ENCODE assay signal across 11 cellular contexts in genomic region chr12:11863988-11864387, GRCh38.
DNase-seq lines count a peak whose midpoint lies in the region; ATAC-seq and TF ChIP-seq lines count a peak whose summit lies in the region.
"Had no signal": no experiment of that assay in that cellular context is flagged by ENCODE, and none has a peak within 500 bp of the region (broad histone marks: within the 10 kb centered on the region; RNA-seq: fewer than 3 reads in every experiment).

No MANE protein-coding gene starts in this region.

- H3K36me3 ChIP-seq in DND-41 (ENCODE audit: insufficient read depth, low read length) (peaks cover 81% of the 10 kb centered on the region), adrenal gland (replicated peaks in 1 of 2) (no peaks in the 10 kb centered on the region)

- no peak overlapping the region for H3K9ac ChIP-seq in DND-41 (ENCODE audit: low read depth, low read length)

- H3K4me1 Mint-ChIP-seq in effector memory CD8-positive, alpha-beta T cell (ENCODE audit: low read depth in 2 of 2) = peaks cover 0 to 10% of the 10 kb centered on the region in 2 donors

- H3K4me3 ChIP-seq in DND-41 (ENCODE audit: low read depth in 1 of 2, low read length in 2 of 2) (no peak overlapping the region), adrenal gland (peak overlapping the region in 1 of 4 donors; percentile 12), right cardiac atrium (ENCODE audit: low read length) (no peak overlapping the region)

- H4K20me1 ChIP-seq in DND-41 (ENCODE audit: insufficient read depth, low read length) = no peaks in the 10 kb centered on the region

- H3K27ac ChIP-seq in DND-41 (ENCODE audit: low read length) (0 out of 2 replicates have a peak overlapping the region, but pooled peaks have one; percentile 30), adrenal gland (peak overlapping the region; percentile 70 to 90 (median 76)), right cardiac atrium (ENCODE audit: low read length) (peak overlapping the region; percentile 77)

- H3K4me3 Mint-ChIP-seq in effector memory CD8-positive, alpha-beta T cell = no peak overlapping the region
- H3K4me3 Mint-ChIP-seq: type B pancreatic cell had no signal

- intact Hi-C loops in adrenal gland (cut with DNase I) (no loop called here), right cardiac atrium (cut with DNase I) (no loop called here), sciatic nerve (cut with DNase I) (no loop called here)

- peaks cover 46% of the 10 kb centered on the region for H3K79me2 ChIP-seq in DND-41 (ENCODE audit: insufficient read depth, low read length)

- ATAC-seq in DND-41 (ENCODE audit: insufficient read depth, low read depth) (no peak), right cardiac atrium (peak; percentile 89 to 96), sciatic nerve (peak; percentile 58)
- ATAC-seq in effector memory CD8-positive, alpha-beta T cell (replicated peaks) = no peak

- peaks cover 10% of the 10 kb centered on the region for H3K4me1 ChIP-seq in DND-41 (ENCODE audit: insufficient read depth, low read length)
- H3K4me1 ChIP-seq in adrenal gland (replicated peaks in 1 of 2) = peaks cover 21 to 40% of the 10 kb centered on the region in 2 donors
- H3K4me1 ChIP-seq in right cardiac atrium (ENCODE audit: control insufficient read depth, insufficient read depth, low read length) = peaks cover 22% of the 10 kb centered on the region

- H3K27me3 Mint-ChIP-seq in effector memory CD8-positive, alpha-beta T cell = no peaks in the 10 kb centered on the region
- H3K27me3 Mint-ChIP-seq: type B pancreatic cell had no signal

- no peak for TF ChIP-seq CTCF in DND-41 (IDR thresholded peaks at IDR 0.05; ENCODE audit: borderline replicate concordance, extremely low read depth, low read length, poor library complexity, severe bottlenecking)
- TF ChIP-seq CTCF in adrenal gland (IDR thresholded peaks at IDR 0.05) = no peak

- no peak for TF ChIP-seq POLR2A in adrenal gland (IDR thresholded peaks at IDR 0.05)

- H3K27ac Mint-ChIP-seq in effector memory CD8-positive, alpha-beta T cell = no peak overlapping the region

- H3K4me2 ChIP-seq in DND-41 (ENCODE audit: insufficient read depth, low read length) = no peak overlapping the region

- H2AFZ ChIP-seq in DND-41 (ENCODE audit: low read depth, low read length) = no peak overlapping the region

- H3K9me3 ChIP-seq in DND-41 (ENCODE audit: insufficient read depth, low read length, severe bottlenecking) (peaks cover 10% of the 10 kb centered on the region), adrenal gland (replicated peaks in 1 of 3) (peaks cover 0 to 8% (median 6%) of the 10 kb centered on the region in 3 donors), right cardiac atrium (ENCODE audit: control insufficient read depth, low read length) (no peaks in the 10 kb centered on the region)

- DNase-seq in DND-41 (no peak), adrenal gland (peak in 3 of 7 donors; percentile 17 to 30 (median 27)), right cardiac atrium (peak in 2 of 3 donors; percentile 28 to 51), sciatic nerve (ENCODE audit: low spot score) (no peak), SIG-M5 treated with dmso at 0.1 percent for 504 hours (lab: John Stamatoyannopoulos, UW; ENCODE audit: unreplicated experiment) (no peak), NCI-H1694 (lab: John Stamatoyannopoulos, UW) (no peak), NCI-H2196 (lab: John Stamatoyannopoulos, UW; ENCODE audit: unreplicated experiment) (no peak)
- no peak for DNase-seq in effector memory CD8-positive, alpha-beta T cell
- DNase-seq: activated CD4-positive, alpha-beta T cell treated with anti-CD3 and anti-CD28 coated beads, Interleukin-2, amount 50 U/mL, for 4 hours; NCI-H1417 treated with DMSO at 0.1 percent for 48 hours had no signal

- peaks cover 8% of the 10 kb centered on the region for H3K36me3 Mint-ChIP-seq in effector memory CD8-positive, alpha-beta T cell (ENCODE audit: insufficient read depth)

- H3K27me3 ChIP-seq in DND-41 (ENCODE audit: insufficient read depth, low read length, poor library complexity) (no peaks in the 10 kb centered on the region), adrenal gland (no peaks in the 10 kb centered on the region), right cardiac atrium (ENCODE audit: control insufficient read depth, insufficient read depth) (no peaks in the 10 kb centered on the region)

- 26 to 40% (median 34%) methylated on average over 3 of the region's 3 CpGs for WGBS in adrenal gland, 4 donors
- 45% methylated on average over 3 of the region's 3 CpGs for WGBS in right cardiac atrium

- H3K9me3 Mint-ChIP-seq in effector memory CD8-positive, alpha-beta T cell = peaks cover 0 to 1% of the 10 kb centered on the region in 2 donors

Comparison
In these comparisons a context has a peak if more than half of its experiments do, and no peak if none do; other contexts are left out.
1. ATAC-seq: peak in right cardiac atrium (2 of 2) and sciatic nerve (single experiment); none in DND-41 (single experiment) and effector memory CD8-positive, alpha-beta T cell (single experiment).
2. DNase-seq: peak in right cardiac atrium (2 of 3); none in DND-41 (single experiment), sciatic nerve (single experiment), SIG-M5 treated with dmso at 0.1 percent for 504 hours (single experiment), effector memory CD8-positive, alpha-beta T cell (0 of 3), NCI-H1694 (single experiment) and NCI-H2196 (single experiment).
3. Peak in every context shown above with its lines, with median percentiles within 50 percentile points of each other: H3K27ac ChIP-seq.